Comparison of ENCODE assay signal across 29 cellular contexts in the genomic region with DNA sequence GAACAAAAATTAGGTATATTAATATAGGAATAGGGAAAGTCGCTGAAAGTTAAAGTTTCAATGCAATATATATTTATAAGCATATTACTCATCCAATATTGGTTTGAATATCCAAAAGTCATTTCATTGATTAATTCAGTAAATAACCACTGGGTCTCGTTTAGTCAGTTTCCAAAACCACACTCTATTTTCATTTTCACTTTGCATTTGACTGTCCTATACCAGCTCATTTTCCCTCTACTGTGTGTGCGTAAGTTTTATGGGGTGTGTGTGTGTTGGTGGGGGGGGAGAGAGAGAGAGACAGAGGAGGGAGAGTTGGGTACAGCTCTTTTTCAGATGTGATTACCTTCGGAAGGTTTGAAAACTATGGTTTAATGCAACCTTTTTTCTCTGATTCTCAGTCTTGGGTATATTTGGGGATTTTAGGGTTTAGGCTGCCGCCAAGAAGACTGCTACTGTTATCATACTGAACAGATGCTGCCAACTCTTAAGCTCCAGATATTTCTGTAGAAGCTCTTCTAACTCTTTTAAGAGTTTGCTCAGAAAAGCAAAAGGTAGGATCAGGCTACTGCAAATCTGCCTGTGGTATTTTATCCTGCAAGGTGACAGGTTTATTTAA.
DNase-seq lines count a peak whose midpoint lies in the region; ATAC-seq and TF ChIP-seq lines count a peak whose summit lies in the region.
"Had no signal": no experiment of that assay in that cellular context is flagged by ENCODE, and none has a peak within 500 bp of the region (broad histone marks: within the 10 kb centered on the region; RNA-seq: fewer than 3 reads in every experiment).

No MANE protein-coding gene starts in this region.

- H3K23ac ChIP-seq in H9 (ENCODE audit: insufficient read length, low read depth, low read length), result no peak overlapping the region

- peak overlapping the region in 2 of 3 experiments; percentile 24 to 64; a peak in 3 of 7 replicates for H3K27ac Mint-ChIP-seq in H9
- H3K27ac Mint-ChIP-seq: activated CD4-positive, alpha-beta T cell treated with anti-CD3 and anti-CD28 coated beads for 36 hours; activated T-cell treated with anti-CD3 and anti-CD28 coated beads, Interleukin-2, amount 50 U/mL, for 24 hours; CD4-positive, alpha-beta memory T cell; stimulated activated memory B cell treated with anti-CD40 and anti-IgM and Interleukin-4, amounts not matched to agents 10 μg/mL and 1 μg/mL and 100 μg/mL, for 72 hours; T-cell had no signal

- H3K4me1 Mint-ChIP-seq in H9, result peaks cover 7% of the 10 kb centered on the region in 2 experiments; a peak in 3 of 4 replicates
- H3K4me1 Mint-ChIP-seq: activated CD4-positive, alpha-beta T cell treated with anti-CD3 and anti-CD28 coated beads for 36 hours; CD4-positive, alpha-beta memory T cell; neural crest cell; stimulated activated memory B cell treated with anti-CD40 and anti-IgM and Interleukin-4, amounts not matched to agents 10 μg/mL and 1 μg/mL and 100 μg/mL, for 72 hours; T-cell had no signal

- no peak overlapping the region for H2BK120ac ChIP-seq in H9 (ENCODE audit: low read depth, low read length, poor library complexity, severe bottlenecking)

- H3K27ac ChIP-seq in H9 (ENCODE audit: insufficient read length, low read depth, low read length) (no peak overlapping the region), OCI-LY3 (ENCODE audit: low read length) (peak overlapping the region; percentile 35), esophagus squamous epithelium (no peak overlapping the region), rectal smooth muscle tissue (ENCODE audit: low read depth, low read length) (no peak overlapping the region), upper lobe of left lung (no peak overlapping the region)
- H3K27ac ChIP-seq: left lung, prostate gland, skin epidermis had no signal

- peaks cover 6% of the 10 kb centered on the region for H3K36me3 ChIP-seq in OCI-LY3 (replicated peaks; ENCODE audit: low read depth, low read length)
- no peaks in the 10 kb centered on the region for H3K36me3 ChIP-seq in esophagus squamous epithelium
- H3K36me3 ChIP-seq in rectal smooth muscle tissue (ENCODE audit: control insufficient read depth, insufficient read depth, low read length), result no peaks in the 10 kb centered on the region
- H3K36me3 ChIP-seq in upper lobe of left lung, result no peaks in the 10 kb centered on the region
- H3K36me3 ChIP-seq: left lung, prostate gland had no signal

- no peak for TF ChIP-seq EP300 in upper lobe of left lung (IDR thresholded peaks at IDR 0.05)

- H3K14ac ChIP-seq in H9 (ENCODE audit: insufficient read depth, low read length), result no peak overlapping the region

- DNase-seq in H9 (no peak), esophagus squamous epithelium (lab: John Stamatoyannopoulos, UW) (no peak), midbrain (lab: John Stamatoyannopoulos, UW) (no peak), NCI-H2029 (lab: John Stamatoyannopoulos, UW) (no peak), upper lobe of left lung (no peak)
- DNase-seq: activated CD4-positive, alpha-beta T cell treated with anti-CD3 and anti-CD28 coated beads for 36 hours; activated CD8-positive, alpha-beta memory T cell treated with anti-CD3 and anti-CD28 coated beads for 24 hours; activated naive CD4-positive, alpha-beta T cell treated with Interleukin-2 at 50 U/mL for 16 hours; activated T-cell treated with anti-CD3 and anti-CD28 coated beads, Interleukin-2, amount 50 U/mL, for 24 hours; amniotic stem cell; CD4-positive, alpha-beta memory T cell; cortex of kidney; DMS153; GDM1; Kasumi-1; left lung; NCI-H1092 treated with DMSO at 0.1 percent for 48 hours; NCI-H2081 treated with DMSO at 0.1 percent for 48 hours; NCI-H446; NK-92 treated with Interleukin-12 subunit alpha and Interleukin-12 subunit beta, amount 100 ng/mL, for 24 hours; stimulated activated CD4-positive, alpha-beta T cell treated with anti-CD3 and anti-CD28 coated beads, Interleukin-2, amount 100 ng/mL, for 24 hours; T-cell had no signal

- no peak overlapping the region for H4K5ac ChIP-seq in H9 (ENCODE audit: insufficient read length, low read depth, low read length)

- peak overlapping the region; percentile 76 for H3K4me3 ChIP-seq in OCI-LY3 (ENCODE audit: low read length)
- H3K4me3 ChIP-seq in esophagus squamous epithelium, result peak overlapping the region in 3 of 4 donors; percentile 13 to 50 (median 18)
- H3K4me3 ChIP-seq in rectal smooth muscle tissue (ENCODE audit: low read length), result peak overlapping the region; percentile 19
- H3K4me3 ChIP-seq in upper lobe of left lung, result no peak overlapping the region
- H3K4me3 ChIP-seq: left lung, prostate gland had no signal

- H2BK20ac ChIP-seq in H9 (ENCODE audit: low read depth, low read length, poor library complexity, severe bottlenecking), result no peak overlapping the region

- no peak for TF ChIP-seq CTCF in H9 (conservative IDR thresholded peaks at IDR 0.05)
- TF ChIP-seq CTCF in OCI-LY3 (IDR thresholded peaks at IDR 0.05; ENCODE audit: low read depth, low read length), result no peak
- TF ChIP-seq CTCF in esophagus squamous epithelium (IDR thresholded peaks at IDR 0.05), result no peak
- no peak for TF ChIP-seq CTCF in upper lobe of left lung (IDR thresholded peaks at IDR 0.05)

- H3K27me3 Mint-ChIP-seq in H9 (ENCODE audit: low read depth), result no peaks in the 10 kb centered on the region
- H3K27me3 Mint-ChIP-seq: activated CD4-positive, alpha-beta T cell treated with anti-CD3 and anti-CD28 coated beads for 36 hours; activated T-cell treated with anti-CD3 and anti-CD28 coated beads, Interleukin-2, amount 50 U/mL, for 24 hours; CD4-positive, alpha-beta memory T cell; stimulated activated memory B cell treated with anti-CD40 and anti-IgM and Interleukin-4, amounts not matched to agents 10 μg/mL and 1 μg/mL and 100 μg/mL, for 72 hours; T-cell had no signal

- H4K8ac ChIP-seq in H9 (replicated peaks; ENCODE audit: insufficient read length, low read depth, low read length), result no peak overlapping the region

- no peak overlapping the region for H2BK12ac ChIP-seq in H9 (ENCODE audit: insufficient read length, low read depth, low read length)

- no peaks in the 10 kb centered on the region; a peak in 1 of 7 replicates for H3K36me3 Mint-ChIP-seq in H9 (ENCODE audit: insufficient read depth in 1 of 3, low read depth in 3 of 3)
- H3K36me3 Mint-ChIP-seq: CD4-positive, alpha-beta memory T cell; stimulated activated memory B cell treated with anti-CD40 and anti-IgM and Interleukin-4, amounts not matched to agents 10 μg/mL and 1 μg/mL and 100 μg/mL, for 72 hours; T-cell had no signal

- H3K79me2 ChIP-seq in H9 (ENCODE audit: insufficient read depth, low read length), result no peaks in the 10 kb centered on the region
- no peaks in the 10 kb centered on the region for H3K79me2 ChIP-seq in OCI-LY3 (ENCODE audit: low read length)

- H3K9me3 ChIP-seq in H9 (ENCODE audit: control insufficient read depth, low read depth, low read length), result no peaks in the 10 kb centered on the region
- H3K9me3 ChIP-seq in OCI-LY3 (ENCODE audit: insufficient read depth, low read length), result no peaks in the 10 kb centered on the region
- no peaks in the 10 kb centered on the region for H3K9me3 ChIP-seq in esophagus squamous epithelium
- H3K9me3 ChIP-seq in upper lobe of left lung, result no peaks in the 10 kb centered on the region
- H3K9me3 ChIP-seq: left lung, prostate gland had no signal

- H3K9ac ChIP-seq in H9 (ENCODE audit: extremely low read depth, insufficient read length, low read length) (no peak overlapping the region), OCI-LY3 (ENCODE audit: low read length) (peak overlapping the region; percentile 56), rectal smooth muscle tissue (ENCODE audit: low read length) (no peak overlapping the region)

- no peaks in the 10 kb centered on the region for H3K27me3 ChIP-seq in H9 (ENCODE audit: insufficient read depth, low read length)
- no peaks in the 10 kb centered on the region for H3K27me3 ChIP-seq in OCI-LY3 (ENCODE audit: low read depth, low read length)
- H3K27me3 ChIP-seq in esophagus squamous epithelium, result no peaks in the 10 kb centered on the region
- no peaks in the 10 kb centered on the region for H3K27me3 ChIP-seq in rectal smooth muscle tissue (ENCODE audit: control insufficient read depth, insufficient read depth, low read length)
- H3K27me3 ChIP-seq in upper lobe of left lung, result no peaks in the 10 kb centered on the region
- H3K27me3 ChIP-seq: left lung had no signal

- no peak overlapping the region for H2AK5ac ChIP-seq in H9 (ENCODE audit: insufficient read length, low read length)

- no peak overlapping the region for H3K18ac ChIP-seq in H9 (ENCODE audit: insufficient read length, low read depth, low read length)

- no peak overlapping the region for H3T11ph ChIP-seq in H9 (ENCODE audit: low read length)

- H2BK15ac ChIP-seq in H9 (ENCODE audit: low read depth, low read length), result no peak overlapping the region

- intact Hi-C loops in esophagus squamous epithelium (cut with DNase I), result no loop called here

- WGBS in H9 (ENCODE audit: extremely low coverage, insufficient read length, low lambda C conversion rate), result no CpG with 5 or more reads among the region's 5 CpGs
- WGBS in esophagus squamous epithelium, 2 donors, result 28 to 33% methylated on average over 5 of the region's 5 CpGs
- 70 to 81% methylated on average over 5 of the region's 5 CpGs for WGBS in upper lobe of left lung, 2 donors

- H3K4me1 ChIP-seq in H9 (ENCODE audit: insufficient read depth, low read length), result no peaks in the 10 kb centered on the region
- H3K4me1 ChIP-seq in OCI-LY3 (ENCODE audit: low read length), result peaks cover 15% of the 10 kb centered on the region
- peaks cover 0 to 13% (median 0%) of the 10 kb centered on the region in 3 donors for H3K4me1 ChIP-seq in esophagus squamous epithelium
- H3K4me1 ChIP-seq in rectal smooth muscle tissue (ENCODE audit: control insufficient read depth, insufficient read depth, low read length), result no peaks in the 10 kb centered on the region
- H3K4me1 ChIP-seq in upper lobe of left lung, result no peaks in the 10 kb centered on the region
- H3K4me1 ChIP-seq: left lung, prostate gland had no signal

- ATAC-seq in GM18519 (IDR thresholded peaks at IDR 0.05; ENCODE audit: low FRiP score, unreplicated experiment) (no peak), upper lobe of left lung (ENCODE audit: low FRiP score in 2 of 2) (no peak)
- ATAC-seq: activated CD4-positive, alpha-beta T cell treated with anti-CD3 and anti-CD28 coated beads for 36 hours; stimulated activated memory B cell treated with anti-CD40 and anti-IgM and Interleukin-4, amounts not matched to agents 10 μg/mL and 1 μg/mL and 100 μg/mL, for 72 hours; T-cell had no signal

- no peak overlapping the region for H3K4me2 ChIP-seq in H9 (ENCODE audit: insufficient read depth, insufficient read length, low read length)
- peak overlapping the region; percentile 80 for H3K4me2 ChIP-seq in OCI-LY3 (ENCODE audit: low read length)

- no peaks in the 10 kb centered on the region for H3K23me2 ChIP-seq in H9 (ENCODE audit: insufficient read length, low read depth, low read length, poor library complexity, severe bottlenecking)

- H2AFZ ChIP-seq in H9 (ENCODE audit: low read length), result no peak overlapping the region
- peak overlapping the region; percentile 78 for H2AFZ ChIP-seq in OCI-LY3 (ENCODE audit: low read depth, low read length)

- H3K79me1 ChIP-seq in H9 (ENCODE audit: insufficient read depth, low read depth, low read length, poor library complexity, severe bottlenecking), result no peaks in the 10 kb centered on the region

- H4K20me1 ChIP-seq in H9 (ENCODE audit: control insufficient read depth, insufficient read depth, insufficient read length), result no peaks in the 10 kb centered on the region
- H4K20me1 ChIP-seq in OCI-LY3 (ENCODE audit: insufficient read depth, low read length), result no peaks in the 10 kb centered on the region

- TF ChIP-seq POLR2A in esophagus squamous epithelium (IDR thresholded peaks at IDR 0.05) (no peak), upper lobe of left lung (IDR thresholded peaks at IDR 0.05) (no peak)

- H3K4me3 Mint-ChIP-seq in H9, result no peak overlapping the region
- H3K4me3 Mint-ChIP-seq: activated CD4-positive, alpha-beta T cell treated with anti-CD3 and anti-CD28 coated beads for 36 hours; activated T-cell treated with anti-CD3 and anti-CD28 coated beads, Interleukin-2, amount 50 U/mL, for 24 hours; CD4-positive, alpha-beta memory T cell; neural crest cell; stimulated activated memory B cell treated with anti-CD40 and anti-IgM and Interleukin-4, amounts not matched to agents 10 μg/mL and 1 μg/mL and 100 μg/mL, for 72 hours; T-cell had no signal

- H2BK5ac ChIP-seq in H9 (ENCODE audit: insufficient read length, low read length), result no peak overlapping the region

- H4K91ac ChIP-seq in H9 (ENCODE audit: insufficient read length, low read depth, low read length), result no peak overlapping the region

- no peak overlapping the region for H3K4ac ChIP-seq in H9 (ENCODE audit: low read depth, low read length)

- no peaks in the 10 kb centered on the region for H3K9me3 Mint-ChIP-seq in H9

- H3K56ac ChIP-seq in H9 (ENCODE audit: insufficient read length, low read depth, low read length), result no peak overlapping the region

Comparison
In these comparisons a context has a peak if more than half of its experiments do, and no peak if none do; other contexts are left out.
1. H3K4me3 ChIP-seq: peak in OCI-LY3 (single experiment), esophagus squamous epithelium (3 of 4) and rectal smooth muscle tissue (single experiment); none in upper lobe of left lung (0 of 4).